Comparison of ENCODE assay signal across 21 cellular contexts in the genomic region with DNA sequence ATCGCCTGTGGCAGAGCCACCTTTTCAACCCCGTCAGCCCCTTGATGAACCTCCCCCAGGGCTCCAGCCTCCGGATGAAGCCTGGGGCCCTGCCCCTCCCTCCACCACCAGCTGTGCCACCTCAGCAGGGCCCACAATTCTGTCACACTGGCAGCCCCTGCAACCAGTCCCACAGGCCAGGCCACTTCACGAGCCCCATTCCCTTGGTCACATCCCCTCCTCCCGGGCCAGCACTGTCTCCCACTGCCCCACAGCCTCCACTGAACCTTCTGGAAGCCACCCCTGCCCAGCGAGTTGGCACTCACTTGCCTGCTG. TPM values are rescaled to one million over a fixed set of nuclear protein-coding genes. Genes with fewer than 3 reads are reported as not detected.
DNase-seq lines count a peak whose midpoint lies in the region; ATAC-seq, FAIRE-seq and TF ChIP-seq lines count a peak whose summit lies in the region.
"Had no signal": no experiment of that assay in that cellular context is flagged by ENCODE, and none has a peak within 500 bp of the region (broad histone marks: within the 10 kb centered on the region; RNA-seq: fewer than 3 reads in every experiment).

No MANE protein-coding gene starts in this region.

- no peaks in the 10 kb centered on the region for H4K20me1 ChIP-seq in GM23338 (replicated peaks; ENCODE audit: insufficient read depth)

- H2AK5ac ChIP-seq in mesenchymal stem cell (ENCODE audit: low read length, severe bottlenecking) = no peak overlapping the region

- H2AFZ ChIP-seq in GM23338 (no peak overlapping the region), mesenchymal stem cell (ENCODE audit: low read depth, low read length) (no peak overlapping the region)

- no peak overlapping the region for H2BK15ac ChIP-seq in mesenchymal stem cell (ENCODE audit: low read depth, poor library complexity, severe bottlenecking)

- H3K27ac Mint-ChIP-seq in GM23338 = 0 out of 2 replicates have a peak overlapping the region, but pooled peaks have one; percentile 27
- H3K27ac Mint-ChIP-seq in T-helper 17 cell = peak overlapping the region; percentile 32
- H3K27ac Mint-ChIP-seq: CD8-positive, alpha-beta T cell had no signal

- 79% methylated on average over 5 of the region's 6 CpGs for WGBS in mesenchymal stem cell
- WGBS in esophagus muscularis mucosa = 83% methylated on average over 6 of the region's 6 CpGs
- 55% methylated on average over 3 of the region's 6 CpGs for WGBS in right lobe of liver (ENCODE audit: insufficient coverage, low coverage, low lambda C conversion rate, missing lambda C conversion rate)
- WGBS in transverse colon (ENCODE audit: low coverage in 1 of 2), 2 donors = 55% methylated on average over 6 of the region's 6 CpGs; no CpG with 5 or more reads in 1 of the 2 donors

- TF ChIP-seq EP300 in esophagus muscularis mucosa (IDR thresholded peaks at IDR 0.05) (no peak), transverse colon (IDR thresholded peaks at IDR 0.05; ENCODE audit: low read depth) (no peak)

- no peak overlapping the region for H3K27ac ChIP-seq in GM23338 (ENCODE audit: low read depth)
- H3K27ac ChIP-seq in mesenchymal stem cell (ENCODE audit: low read length, poor library complexity, severe bottlenecking) = no peak overlapping the region
- H3K27ac ChIP-seq in esophagus muscularis mucosa (replicated peaks in 1 of 4) = no peak overlapping the region
- no peak overlapping the region for H3K27ac ChIP-seq in right lobe of liver
- H3K27ac ChIP-seq in transverse colon = no peak overlapping the region

- peaks cover 14% of the 10 kb centered on the region for H3K4me1 Mint-ChIP-seq in GM23338
- H3K4me1 Mint-ChIP-seq in T-helper 17 cell = peaks cover 8% of the 10 kb centered on the region

- no peaks in the 10 kb centered on the region for H3K4me1 ChIP-seq in GM23338 (ENCODE audit: insufficient read depth)
- H3K4me1 ChIP-seq in mesenchymal stem cell (ENCODE audit: control insufficient read depth, insufficient read depth, low read depth, low read length) = peaks cover 35% of the 10 kb centered on the region
- H3K4me1 ChIP-seq in esophagus muscularis mucosa = peaks cover 39 to 83% (median 71%) of the 10 kb centered on the region in 4 donors
- H3K4me1 ChIP-seq in right lobe of liver = no peaks in the 10 kb centered on the region
- H3K4me1 ChIP-seq in transverse colon = peaks cover 21 to 34% (median 28%) of the 10 kb centered on the region in 4 donors

- peak overlapping the region; percentile 4 for H4K91ac ChIP-seq in mesenchymal stem cell (ENCODE audit: low read length)

- H3K27me3 Mint-ChIP-seq in GM23338 (ENCODE audit: insufficient read depth, low read depth, poor library complexity) = peaks cover 7% of the 10 kb centered on the region
- peaks cover 5% of the 10 kb centered on the region for H3K27me3 Mint-ChIP-seq in T-helper 17 cell

- no peak overlapping the region for H2BK120ac ChIP-seq in mesenchymal stem cell (ENCODE audit: low read depth, low read length)

- H3K4me2 ChIP-seq in GM23338 = no peak overlapping the region
- no peak overlapping the region for H3K4me2 ChIP-seq in mesenchymal stem cell (ENCODE audit: low read length, poor library complexity, severe bottlenecking)
- H3K4me2 ChIP-seq: SK-N-SH had no signal

- H3K9me2 ChIP-seq in GM23338 (ENCODE audit: insufficient read depth) = no peaks in the 10 kb centered on the region
- H3K9me2 ChIP-seq: SK-N-SH had no signal

- H3K9me3 ChIP-seq in T-helper 17 cell (ENCODE audit: control insufficient read depth, low read length, poor library complexity, severe bottlenecking) = no peaks in the 10 kb centered on the region
- no peaks in the 10 kb centered on the region for H3K9me3 ChIP-seq in mesenchymal stem cell (ENCODE audit: control insufficient read depth, low read length)
- H3K9me3 ChIP-seq in esophagus muscularis mucosa = no peaks in the 10 kb centered on the region
- H3K9me3 ChIP-seq in right lobe of liver = no peaks in the 10 kb centered on the region
- no peaks in the 10 kb centered on the region for H3K9me3 ChIP-seq in transverse colon
- H3K9me3 ChIP-seq: SK-N-SH had no signal

- H3K9ac ChIP-seq in mesenchymal stem cell (ENCODE audit: low read length) = no peak overlapping the region
- H3K9ac ChIP-seq: SK-N-SH had no signal

- no peak overlapping the region for H3K4ac ChIP-seq in mesenchymal stem cell (ENCODE audit: low read depth in 1 of 2, low read length in 2 of 2)

- H3K14ac ChIP-seq in mesenchymal stem cell (ENCODE audit: low read length in 2 of 2) = no peak overlapping the region

- H3K79me2 ChIP-seq in GM23338 (replicated peaks; ENCODE audit: insufficient read depth) = no peaks in the 10 kb centered on the region

- H3K4me3 ChIP-seq in GM23338 (no peak overlapping the region), mesenchymal stem cell (ENCODE audit: insufficient read depth in 1 of 2, low read depth in 1 of 2, low read length in 2 of 2) (no peak overlapping the region), esophagus muscularis mucosa (no peak overlapping the region), right lobe of liver (no peak overlapping the region), transverse colon (no peak overlapping the region)

- no peaks in the 10 kb centered on the region; the same call in 2 of the 3 replicates for H3K36me3 Mint-ChIP-seq in GM23338 (ENCODE audit: low read depth)
- no peaks in the 10 kb centered on the region for H3K36me3 Mint-ChIP-seq in T-helper 17 cell (ENCODE audit: low read depth)
- H3K36me3 Mint-ChIP-seq: CD8-positive, alpha-beta T cell had no signal

- TF ChIP-seq CTCF in GM23338 (conservative IDR thresholded peaks at IDR 0.05; ENCODE audit: low read depth in 2 of 2) (no peak), esophagus muscularis mucosa (IDR thresholded peaks at IDR 0.05) (no peak), right lobe of liver (IDR thresholded peaks at IDR 0.05) (no peak), transverse colon (IDR thresholded peaks at IDR 0.05) (no peak)

- H3K4me3 Mint-ChIP-seq in GM23338 (no peak overlapping the region), T-helper 17 cell (no peak overlapping the region)
- H3K4me3 Mint-ChIP-seq: CD8-positive, alpha-beta T cell had no signal

- in situ Hi-C loops in transverse colon (cut with MboI; ENCODE audit: low pct_ligation_motif_present in 1 of 4, low pct_unique_long_range_greater_than_20kb in 1 of 4, low sequenced_read_pairs in 3 of 4) = no loop called here

- no peak for FAIRE-seq in GM12891 (lab: Jason Lieb, UNC)
- FAIRE-seq: G401.6, GM18507, GM19239 had no signal

- no peak overlapping the region for H2BK5ac ChIP-seq in mesenchymal stem cell (ENCODE audit: low read depth, low read length, poor library complexity, severe bottlenecking)

- ATAC-seq in GM23338 (no peak), T-helper 17 cell (no peak), right lobe of liver (no peak)
- ATAC-seq: CD8-positive, alpha-beta T cell had no signal

- peak overlapping the region in 1 of 2 experiments; percentile 38 for H3K23ac ChIP-seq in mesenchymal stem cell (ENCODE audit: low read length in 2 of 2)

- H3K27me3 ChIP-seq in GM23338 (ENCODE audit: insufficient read depth) (no peaks in the 10 kb centered on the region), mesenchymal stem cell (ENCODE audit: control insufficient read depth in 1 of 2, insufficient read depth in 1 of 2, low read length in 2 of 2) (no peaks in the 10 kb centered on the region), esophagus muscularis mucosa (no peaks in the 10 kb centered on the region), right lobe of liver (no peaks in the 10 kb centered on the region), transverse colon (no peaks in the 10 kb centered on the region)

- intact Hi-C loops in esophagus muscularis mucosa (cut with DNase I) = no loop called here
- intact Hi-C loops in right lobe of liver (cut with DNase I) = no loop called here
- intact Hi-C loops in transverse colon (cut with DNase I; ENCODE audit: low total_unique reads) = no loop called here

- no peak for TF ChIP-seq POLR2A in esophagus muscularis mucosa (IDR thresholded peaks at IDR 0.05; ENCODE audit: low read depth)
- TF ChIP-seq POLR2A in right lobe of liver (IDR thresholded peaks at IDR 0.05) = no peak
- TF ChIP-seq POLR2A in GM12891 (IDR thresholded peaks at IDR 0.05; ENCODE audit: low read depth, low read length) = no peak
- TF ChIP-seq POLR2A in transverse colon (IDR thresholded peaks at IDR 0.05) = no peak

- H2BK12ac ChIP-seq in mesenchymal stem cell (ENCODE audit: low read length in 2 of 2) = no peak overlapping the region

- H3K36me3 ChIP-seq in GM23338 (ENCODE audit: insufficient read depth) (no peaks in the 10 kb centered on the region), mesenchymal stem cell (ENCODE audit: control insufficient read depth in 1 of 2, insufficient read depth in 2 of 2, low read depth in 1 of 2, low read length in 2 of 2) (peaks cover 3 to 51% of the 10 kb centered on the region in 2 experiments), esophagus muscularis mucosa (peaks cover 0 to 22% (median 5%) of the 10 kb centered on the region in 4 donors), right lobe of liver (no peaks in the 10 kb centered on the region), transverse colon (no peaks in the 10 kb centered on the region)

- DNase-seq in GM23338 (ENCODE audit: low spot score) = no peak
- no peak for DNase-seq in T-helper 17 cell
- DNase-seq in mesenchymal stem cell = no peak
- DNase-seq in esophagus muscularis mucosa (ENCODE audit: extremely low spot score) = no peak
- DNase-seq in right lobe of liver = no peak
- DNase-seq in GM12891 (ENCODE audit: insufficient read length, low spot score) = no peak
- DNase-seq in transverse colon = no peak
- DNase-seq: CD8-positive, alpha-beta T cell; KG1; NCI-H1105; NCI-H146; NCI-H2029; NCI-H226; NCI-H510A treated with DMSO at 0.1 percent for 48 hours; NCI-H774; NK-92 treated with Interleukin-12 subunit alpha and Interleukin-12 subunit beta, amount 100 ng/mL, for 24 hours; SIG-M5; SK-N-SH had no signal

- no peaks in the 10 kb centered on the region for H3F3A ChIP-seq in GM23338 (replicated peaks; ENCODE audit: low read depth)

- H3K9me3 Mint-ChIP-seq in GM23338 = no peaks in the 10 kb centered on the region; the same call in 2 of the 3 replicates
- H3K9me3 Mint-ChIP-seq: CD8-positive, alpha-beta T cell had no signal

- H4K8ac ChIP-seq in mesenchymal stem cell (ENCODE audit: low read length) = no peak overlapping the region

- H3K79me1 ChIP-seq in mesenchymal stem cell (replicated peaks; ENCODE audit: low read length, poor library complexity, severe bottlenecking) = peaks cover 77% of the 10 kb centered on the region

- peak overlapping the region in 1 of 2 experiments; percentile 18 for H3K18ac ChIP-seq in mesenchymal stem cell (ENCODE audit: low read depth in 1 of 2, low read length in 2 of 2)

TF ChIP-seq in GM12891, 5 proteins besides CTCF, POLR2A, EP300 and RAD21 (continues in another document):
- no peak for TF ChIP-seq SPI1 (IDR thresholded peaks at IDR 0.05; ENCODE audit: low read depth, low read length)

RNA-seq across cellular contexts. Expression of a gene that starts 19.9 kb away (rescaled TPM):
- 8.1 and 12.0 TPM in 2 replicates for total RNA-seq in GM23338 (2014; rRNA removed; shearing (Covaris generic))
- polyA plus RNA-seq in GM23338 (2016; fragmentation: Nextera tagmentation; extraction: Ambion mirVana) = 2.7 and 3.4 TPM in 2 replicates
- total RNA-seq in T-helper 17 cell (1 to 10 TPM; 6.8 to 8.1 TPM), esophagus muscularis mucosa (100 to 1,000 TPM in 1 of 4 donors, 10 to 100 TPM in 3; 59.6 to 119 (median 71.7) TPM), right lobe of liver (1 to 10 TPM; 2.2 to 6.3 (median 3.4) TPM), transverse colon (100 to 1,000 TPM in 2 of 4 donors, 10 to 100 TPM in 2; 37.3 to 211 (median 105) TPM)
- polyA plus RNA-seq in mesenchymal stem cell (2013, experiment 1 of 2) = 13.7 TPM
- 14.6 TPM for polyA plus RNA-seq in mesenchymal stem cell (2013, experiment 2 of 2)
- polyA plus RNA-seq in GM12891 (2012; ENCODE audit: low read depth, missing spikeins) = not detected
